In the genomic region with DNA sequence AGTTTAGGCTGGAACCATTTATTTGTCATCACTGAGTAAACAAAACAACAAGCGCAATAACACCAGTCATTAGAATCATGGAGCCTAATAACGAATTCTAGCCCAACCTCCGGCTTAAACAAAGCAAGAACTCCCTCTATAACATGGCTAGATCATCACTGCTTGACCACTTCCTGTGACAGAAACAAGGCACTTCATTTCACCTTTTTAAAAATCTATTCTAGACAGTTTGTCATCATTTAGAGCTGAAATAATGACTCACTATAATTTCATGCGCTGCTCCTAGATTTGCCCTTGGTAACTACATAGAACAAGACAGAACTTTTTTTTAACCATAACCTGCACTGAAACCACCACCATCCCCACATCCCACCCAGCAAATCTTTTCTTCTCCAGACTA, we compare ENCODE assay signal across 11 cellular contexts.
DNase-seq lines count a peak whose midpoint lies in the region; ATAC-seq and TF ChIP-seq lines count a peak whose summit lies in the region.
"Had no signal": no experiment of that assay in that cellular context is flagged by ENCODE, and none has a peak within 500 bp of the region (broad histone marks: within the 10 kb centered on the region; RNA-seq: fewer than 3 reads in every experiment).

No MANE protein-coding gene starts in this region.

- POLR2A ChIA-PET in CD8-positive, alpha-beta T cell (lab: Charles Lee): no interaction called here

- intact Hi-C loops in CD8-positive, alpha-beta T cell (cut with DNase I, micrococcal nuclease): loop anchor here in 1 of 2 experiments (5.0 kb wide), 1 partner anchor 71 kb away; no protein-coding TSS in a partner anchor
- intact Hi-C loops in thyroid gland (cut with DNase I): no loop called here
- intact Hi-C loops in dorsolateral prefrontal cortex (cut with DNase I): no loop called here

- WGBS in thyroid gland, 2 donors: 92 to 94% methylated on average over 4 of the region's 4 CpGs

- peaks cover 57% of the 10 kb centered on the region for H3K4me1 Mint-ChIP-seq in CD8-positive, alpha-beta T cell (ENCODE audit: low read depth)

- no peak for DNase-seq in CD8-positive, alpha-beta T cell
- peak; percentile 59 for DNase-seq in astrocyte of the spinal cord (ENCODE audit: low read depth, low spot score)
- no peak for DNase-seq in thyroid gland
- no peak for DNase-seq in stimulated activated CD4-positive, alpha-beta T cell treated with anti-CD3 and anti-CD28 coated beads, Interleukin-4, amount 100 ng/mL, for 1 hour
- no peak for DNase-seq in WERI-Rb-1
- no peak for DNase-seq in dorsolateral prefrontal cortex
- DNase-seq: dermis blood vessel endothelial cell, kidney, spleen had no signal

- H3K27ac ChIP-seq in CD8-positive, alpha-beta T cell (ENCODE audit: low read depth, low read length): no peak overlapping the region
- no peak overlapping the region for H3K27ac ChIP-seq in thyroid gland
- no peak overlapping the region for H3K27ac ChIP-seq in WERI-Rb-1
- no peak overlapping the region for H3K27ac ChIP-seq in dorsolateral prefrontal cortex

- H3K27me3 Mint-ChIP-seq in CD8-positive, alpha-beta T cell (ENCODE audit: low read depth): no peaks in the 10 kb centered on the region

- in situ Hi-C loops in astrocyte of the spinal cord (cut with HindIII; ENCODE audit: low sequenced_read_pairs): no loop called here

- H3K27me3 ChIP-seq in CD8-positive, alpha-beta T cell (ENCODE audit: insufficient read depth, low read length): no peaks in the 10 kb centered on the region
- H3K27me3 ChIP-seq in thyroid gland: no peaks in the 10 kb centered on the region
- H3K27me3 ChIP-seq in WERI-Rb-1 (ENCODE audit: insufficient read depth, low read depth, severe bottlenecking): no peaks in the 10 kb centered on the region
- no peaks in the 10 kb centered on the region for H3K27me3 ChIP-seq in dorsolateral prefrontal cortex
- H3K27me3 ChIP-seq: spleen had no signal

- TF ChIP-seq CTCF in CD8-positive, alpha-beta T cell (IDR thresholded peaks at IDR 0.05): no peak
- TF ChIP-seq CTCF in astrocyte of the spinal cord (IDR thresholded peaks at IDR 0.05; ENCODE audit: low read depth, low read length): no peak
- TF ChIP-seq CTCF in thyroid gland (IDR thresholded peaks at IDR 0.05): no peak
- no peak for TF ChIP-seq CTCF in WERI-Rb-1 (IDR thresholded peaks at IDR 0.05; ENCODE audit: low read depth, low read length)
- TF ChIP-seq CTCF in dorsolateral prefrontal cortex (IDR thresholded peaks at IDR 0.05 in 54 of 56, conservative IDR thresholded peaks at IDR 0.05 in 2 of 56; ENCODE audit: low read depth in 1 of 56, partially characterized antibody in 56 of 56): no peak

- peak overlapping the region; percentile 1 for H3K27ac Mint-ChIP-seq in CD8-positive, alpha-beta T cell

- no peak for TF ChIP-seq POLR2A in thyroid gland (IDR thresholded peaks at IDR 0.05)

- H3K36me3 Mint-ChIP-seq in CD8-positive, alpha-beta T cell: no peaks in the 10 kb centered on the region

- CTCF ChIA-PET in CD8-positive, alpha-beta T cell (lab: Charles Lee): interaction anchor here (0.5 to 0.7 kb wide), 2 partner anchors 16 to 1345 kb away, joined by 3 read pairs; no protein-coding TSS in a partner anchor

- H3K4me3 Mint-ChIP-seq in CD8-positive, alpha-beta T cell: no peak overlapping the region

- H3K4me3 ChIP-seq in CD8-positive, alpha-beta T cell (ENCODE audit: low read depth, low read length): no peak overlapping the region
- H3K4me3 ChIP-seq in astrocyte of the spinal cord (ENCODE audit: low read depth, low read length): no peak overlapping the region
- no peak overlapping the region for H3K4me3 ChIP-seq in thyroid gland (replicated peaks in 1 of 3)
- H3K4me3 ChIP-seq in WERI-Rb-1 (ENCODE audit: low read depth, low read length): no peak overlapping the region
- H3K4me3 ChIP-seq in dorsolateral prefrontal cortex: no peak overlapping the region
- H3K4me3 ChIP-seq: spleen had no signal

- peak; percentile 65 for ATAC-seq in CD8-positive, alpha-beta T cell
- ATAC-seq in GM19351 (IDR thresholded peaks at IDR 0.05; ENCODE audit: unreplicated experiment) (peak; percentile 39), HG03521 (IDR thresholded peaks at IDR 0.05; ENCODE audit: unreplicated experiment) (peak; percentile 28)

- H3K9me3 ChIP-seq in CD8-positive, alpha-beta T cell (ENCODE audit: low read length): no peaks in the 10 kb centered on the region
- no peaks in the 10 kb centered on the region for H3K9me3 ChIP-seq in thyroid gland
- H3K9me3 ChIP-seq in WERI-Rb-1 (ENCODE audit: severe bottlenecking): no peaks in the 10 kb centered on the region
- H3K9me3 ChIP-seq: spleen had no signal

- no peaks in the 10 kb centered on the region for H3K9me3 Mint-ChIP-seq in CD8-positive, alpha-beta T cell

- H3K36me3 ChIP-seq in CD8-positive, alpha-beta T cell (ENCODE audit: insufficient read depth, low read length): no peaks in the 10 kb centered on the region
- H3K36me3 ChIP-seq in thyroid gland (no peaks in the 10 kb centered on the region), WERI-Rb-1 (no peaks in the 10 kb centered on the region)
- H3K36me3 ChIP-seq: spleen had no signal

- H3K4me1 ChIP-seq in CD8-positive, alpha-beta T cell (ENCODE audit: insufficient read depth, low read length): peaks cover 13% of the 10 kb centered on the region
- peaks cover 0 to 8% of the 10 kb centered on the region in 2 donors for H3K4me1 ChIP-seq in thyroid gland
